Comparison of ENCODE assay signal across 1 cellular context in genomic region chr11:65907878-65908277, GRCh38.
A peak's percentile ranks its signal among the peaks of the same experiment; 100 is the strongest.
TF ChIP-seq lines count a peak whose summit lies in the region.

No MANE protein-coding gene starts in this region.

TF ChIP-seq in A549, 52 proteins besides CTCF, POLR2A, EP300 and RAD21:
- peak; percentile 22 for TF ChIP-seq ZFP36 (IDR thresholded peaks at IDR 0.05; ENCODE audit: borderline replicate concordance, partially characterized antibody)
- no peak for TF ChIP-seq ZSCAN20 (CRISPR knock-in tag; IDR thresholded peaks at IDR 0.05)
